ENCODE assay signal across 17 cellular contexts in genomic region chr11:83662494-83662893, GRCh38.
DNase-seq lines count a peak whose midpoint lies in the region; ATAC-seq and TF ChIP-seq lines count a peak whose summit lies in the region.
"Had no signal": no experiment of that assay in that cellular context is flagged by ENCODE, and none has a peak within 500 bp of the region (broad histone marks: within the 10 kb centered on the region; RNA-seq: fewer than 3 reads in every experiment).

No MANE protein-coding gene starts in this region.

- H3K36me3 Mint-ChIP-seq in MCF 10A (ENCODE audit: insufficient read depth, unreplicated experiment): peaks cover 7% of the 10 kb centered on the region
- H3K36me3 Mint-ChIP-seq in stimulated activated naive B cell treated with anti-CD40 and anti-IgM and Interleukin-4, amounts not matched to agents 10 μg/mL and 1 μg/mL and 100 μg/mL, for 72 hours: no peaks in the 10 kb centered on the region

- no peaks in the 10 kb centered on the region for H3K9me3 Mint-ChIP-seq in MCF 10A (ENCODE audit: unreplicated experiment)
- H3K9me3 Mint-ChIP-seq in stimulated activated naive B cell treated with anti-CD40 and anti-IgM and Interleukin-4, amounts not matched to agents 10 μg/mL and 1 μg/mL and 100 μg/mL, for 72 hours: no peaks in the 10 kb centered on the region

- no peaks in the 10 kb centered on the region for H3K36me3 ChIP-seq in mammary epithelial cell (ENCODE audit: insufficient read depth, low read length)
- H3K36me3 ChIP-seq: Peyer's patch had no signal

- H3K4me3 Mint-ChIP-seq in MCF 10A (ENCODE audit: unreplicated experiment): no peak overlapping the region
- no peak overlapping the region for H3K4me3 Mint-ChIP-seq in stimulated activated naive B cell treated with anti-CD40 and anti-IgM and Interleukin-4, amounts not matched to agents 10 μg/mL and 1 μg/mL and 100 μg/mL, for 72 hours
- H3K4me3 Mint-ChIP-seq: B cell had no signal

- intact Hi-C loops in mammary epithelial cell (cut with micrococcal nuclease) (no loop called here), MCF 10A (cut with micrococcal nuclease) (no loop called here)

- H3K27me3 Mint-ChIP-seq in MCF 10A (ENCODE audit: insufficient read depth, unreplicated experiment): no peaks in the 10 kb centered on the region
- peaks cover 13 to 15% of the 10 kb centered on the region in 2 donors for H3K27me3 Mint-ChIP-seq in stimulated activated naive B cell treated with anti-CD40 and anti-IgM and Interleukin-4, amounts not matched to agents 10 μg/mL and 1 μg/mL and 100 μg/mL, for 72 hours

- peaks cover 7% of the 10 kb centered on the region for H3K4me1 Mint-ChIP-seq in MCF 10A (ENCODE audit: insufficient read depth, unreplicated experiment)
- no peaks in the 10 kb centered on the region for H3K4me1 Mint-ChIP-seq in stimulated activated naive B cell treated with anti-CD40 and anti-IgM and Interleukin-4, amounts not matched to agents 10 μg/mL and 1 μg/mL and 100 μg/mL, for 72 hours
- H3K4me1 Mint-ChIP-seq: B cell had no signal

- H3K27ac ChIP-seq in mammary epithelial cell (ENCODE audit: insufficient read depth, low read depth, low read length): no peak overlapping the region
- H3K27ac ChIP-seq: Peyer's patch had no signal

- in situ Hi-C loops in mammary epithelial cell (cut with MboI; ENCODE audit: low sequenced_read_pairs in 2 of 2): no loop called here

- no peaks in the 10 kb centered on the region for H4K20me1 ChIP-seq in mammary epithelial cell (ENCODE audit: insufficient read depth, low read length)

- no peaks in the 10 kb centered on the region for H3K27me3 ChIP-seq in mammary epithelial cell (ENCODE audit: insufficient read depth, low read length)
- H3K27me3 ChIP-seq: Peyer's patch had no signal

- TF ChIP-seq CTCF in mammary epithelial cell (conservative IDR thresholded peaks at IDR 0.05 in 1 of 2, IDR thresholded peaks at IDR 0.05 in 1 of 2; ENCODE audit: extremely low read depth in 1 of 2, insufficient read depth in 1 of 2, low read depth in 1 of 2, low read length in 2 of 2) (no peak), MCF 10A (IDR thresholded peaks at IDR 0.05; ENCODE audit: unreplicated experiment) (no peak)

- DNase-seq in mammary epithelial cell (no peak), MCF 10A (ENCODE audit: unreplicated experiment) (no peak), NCI-H526 treated with DMSO at 0.1 percent for 48 hours (lab: John Stamatoyannopoulos, UW) (peak; percentile 52), left lobe of liver (ENCODE audit: low spot score) (no peak), UCSD-AML1 (lab: John Stamatoyannopoulos, UW; ENCODE audit: unreplicated experiment) (no peak), NCI-H510A treated with DMSO at 0.1 percent for 48 hours (lab: John Stamatoyannopoulos, UW) (no peak)
- no peak for DNase-seq in stimulated activated naive B cell treated with anti-CD40 and anti-IgM and Interleukin-4, amounts not matched to agents 10 μg/mL and 1 μg/mL and 100 μg/mL, for 72 hours
- DNase-seq: 8988T, DMS79 treated with DMSO at 0.1 percent for 48 hours, GOT3, KG1, NCI-H1417 treated with DMSO at 0.1 percent for 48 hours, NCI-H1930, NCI-H345, Peyer's patch had no signal

- POLR2A ChIA-PET in MCF 10A (lab: Yijun Ruan, JAX): no interaction called here

- peak; percentile 41 for ATAC-seq in left lobe of liver
- ATAC-seq in stimulated activated naive B cell treated with anti-CD40 and anti-IgM and Interleukin-4, amounts not matched to agents 10 μg/mL and 1 μg/mL and 100 μg/mL, for 72 hours (replicated peaks): no peak
- ATAC-seq in GM21576 (IDR thresholded peaks at IDR 0.05; ENCODE audit: unreplicated experiment): no peak

- 18% methylated on average over 1 of the region's 1 CpG for WGBS in mammary epithelial cell (ENCODE audit: low coverage, missing lambda C conversion rate)

- no peak overlapping the region for H3K9ac ChIP-seq in mammary epithelial cell (ENCODE audit: insufficient read depth, low read length)

- H3K27ac Mint-ChIP-seq in MCF 10A (ENCODE audit: low read depth, unreplicated experiment): no peak overlapping the region
- peak overlapping the region; percentile 2 for H3K27ac Mint-ChIP-seq in stimulated activated naive B cell treated with anti-CD40 and anti-IgM and Interleukin-4, amounts not matched to agents 10 μg/mL and 1 μg/mL and 100 μg/mL, for 72 hours
- H3K27ac Mint-ChIP-seq: B cell had no signal

- BruUV-seq in mammary epithelial cell (replicated peaks; lab: Mats Ljungman, UMichigan) (no TSS peak), MCF 10A (replicated peaks; lab: Mats Ljungman, UMichigan) (no TSS peak)

- no peaks in the 10 kb centered on the region for H3K79me2 ChIP-seq in mammary epithelial cell (ENCODE audit: insufficient read depth, low read length)

- dilution Hi-C loops in mammary epithelial cell (cut with HindIII; ENCODE audit: low sequenced_read_pairs): no loop called here

- no peak overlapping the region for H3K4me2 ChIP-seq in mammary epithelial cell (ENCODE audit: insufficient read depth, low read depth, low read length)

- no peak overlapping the region for H3K4me3 ChIP-seq in mammary epithelial cell (replicated peaks in 1 of 3; ENCODE audit: insufficient read depth in 1 of 3, low read depth in 2 of 3, low read length in 3 of 3)
- H3K4me3 ChIP-seq: Peyer's patch had no signal

- peaks cover 11% of the 10 kb centered on the region for H3K4me1 ChIP-seq in mammary epithelial cell (ENCODE audit: insufficient read depth, low read length)
- H3K4me1 ChIP-seq: Peyer's patch had no signal

- H3K9me3 ChIP-seq in mammary epithelial cell (replicated peaks; ENCODE audit: insufficient read depth, low read length): no peaks in the 10 kb centered on the region
- H3K9me3 ChIP-seq: Peyer's patch had no signal

- H2AFZ ChIP-seq in mammary epithelial cell (ENCODE audit: low read depth, low read length): peak overlapping the region; percentile 80

- CTCF ChIA-PET in mammary epithelial cell (lab: Charles Lee; ENCODE audit: low non-redundant PET) (no interaction called here), MCF 10A (lab: Yijun Ruan, JAX) (interaction anchor here (1.0 kb wide), 1 partner anchor 40 kb away, joined by 3 read pairs; no protein-coding TSS in a partner anchor)
